ENCODE assay signal across 1 cellular context in the genomic region with DNA sequence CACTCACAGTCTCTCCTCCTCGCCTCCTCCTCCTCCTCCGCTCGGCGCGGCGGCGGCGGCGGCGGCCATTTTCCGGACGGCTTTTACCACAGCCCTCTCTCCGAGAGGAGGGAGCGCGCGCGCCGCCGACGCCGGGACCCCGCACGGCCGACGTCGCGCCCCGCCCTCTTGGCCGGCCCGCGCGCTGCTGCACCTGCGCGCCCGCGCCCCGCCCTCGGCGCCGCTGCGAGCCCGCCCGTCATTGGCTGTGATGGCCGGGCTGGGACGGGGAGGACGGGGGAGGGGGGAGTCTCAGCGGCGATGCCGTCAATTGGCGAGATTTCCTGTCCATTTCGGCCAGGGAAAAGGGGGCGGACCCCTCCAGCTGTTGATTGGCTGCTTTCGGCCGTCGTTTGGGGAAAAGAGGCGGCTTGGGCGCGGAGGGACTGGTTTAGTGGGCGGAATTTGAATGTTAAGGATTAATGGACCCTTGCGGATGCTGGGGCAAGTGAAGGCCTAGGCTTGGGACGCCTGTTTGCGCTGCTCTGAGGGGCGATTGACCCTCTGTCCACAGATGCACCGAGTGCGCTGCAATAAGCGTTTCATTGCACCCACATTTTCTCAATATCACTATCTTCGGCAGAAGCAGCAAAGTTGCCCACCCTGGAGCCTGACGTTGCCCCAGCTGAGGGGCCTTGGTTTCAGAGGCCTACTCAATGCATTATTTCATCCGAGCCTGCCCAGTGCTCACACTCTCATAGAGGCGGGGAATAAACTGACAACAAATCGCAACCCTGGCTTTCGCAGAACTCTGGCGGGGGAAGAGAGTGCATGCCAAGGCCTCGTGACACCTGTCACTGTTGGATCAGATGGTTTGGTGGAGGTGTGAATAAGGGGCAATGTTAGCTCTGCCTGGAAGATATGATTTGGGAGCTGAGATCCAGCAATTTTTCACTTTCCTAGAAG.
A peak's percentile ranks its signal among the peaks of the same experiment; 100 is the strongest.
TF ChIP-seq lines count a peak whose summit lies in the region.

A gene (minus strand): TSS at position 121 of the 945 bp plus-strand sequence.

TF ChIP-seq in GM23338, 12 proteins besides CTCF, POLR2A, EP300 and RAD21 (continued from another document):
- TF ChIP-seq, protein P1, sequence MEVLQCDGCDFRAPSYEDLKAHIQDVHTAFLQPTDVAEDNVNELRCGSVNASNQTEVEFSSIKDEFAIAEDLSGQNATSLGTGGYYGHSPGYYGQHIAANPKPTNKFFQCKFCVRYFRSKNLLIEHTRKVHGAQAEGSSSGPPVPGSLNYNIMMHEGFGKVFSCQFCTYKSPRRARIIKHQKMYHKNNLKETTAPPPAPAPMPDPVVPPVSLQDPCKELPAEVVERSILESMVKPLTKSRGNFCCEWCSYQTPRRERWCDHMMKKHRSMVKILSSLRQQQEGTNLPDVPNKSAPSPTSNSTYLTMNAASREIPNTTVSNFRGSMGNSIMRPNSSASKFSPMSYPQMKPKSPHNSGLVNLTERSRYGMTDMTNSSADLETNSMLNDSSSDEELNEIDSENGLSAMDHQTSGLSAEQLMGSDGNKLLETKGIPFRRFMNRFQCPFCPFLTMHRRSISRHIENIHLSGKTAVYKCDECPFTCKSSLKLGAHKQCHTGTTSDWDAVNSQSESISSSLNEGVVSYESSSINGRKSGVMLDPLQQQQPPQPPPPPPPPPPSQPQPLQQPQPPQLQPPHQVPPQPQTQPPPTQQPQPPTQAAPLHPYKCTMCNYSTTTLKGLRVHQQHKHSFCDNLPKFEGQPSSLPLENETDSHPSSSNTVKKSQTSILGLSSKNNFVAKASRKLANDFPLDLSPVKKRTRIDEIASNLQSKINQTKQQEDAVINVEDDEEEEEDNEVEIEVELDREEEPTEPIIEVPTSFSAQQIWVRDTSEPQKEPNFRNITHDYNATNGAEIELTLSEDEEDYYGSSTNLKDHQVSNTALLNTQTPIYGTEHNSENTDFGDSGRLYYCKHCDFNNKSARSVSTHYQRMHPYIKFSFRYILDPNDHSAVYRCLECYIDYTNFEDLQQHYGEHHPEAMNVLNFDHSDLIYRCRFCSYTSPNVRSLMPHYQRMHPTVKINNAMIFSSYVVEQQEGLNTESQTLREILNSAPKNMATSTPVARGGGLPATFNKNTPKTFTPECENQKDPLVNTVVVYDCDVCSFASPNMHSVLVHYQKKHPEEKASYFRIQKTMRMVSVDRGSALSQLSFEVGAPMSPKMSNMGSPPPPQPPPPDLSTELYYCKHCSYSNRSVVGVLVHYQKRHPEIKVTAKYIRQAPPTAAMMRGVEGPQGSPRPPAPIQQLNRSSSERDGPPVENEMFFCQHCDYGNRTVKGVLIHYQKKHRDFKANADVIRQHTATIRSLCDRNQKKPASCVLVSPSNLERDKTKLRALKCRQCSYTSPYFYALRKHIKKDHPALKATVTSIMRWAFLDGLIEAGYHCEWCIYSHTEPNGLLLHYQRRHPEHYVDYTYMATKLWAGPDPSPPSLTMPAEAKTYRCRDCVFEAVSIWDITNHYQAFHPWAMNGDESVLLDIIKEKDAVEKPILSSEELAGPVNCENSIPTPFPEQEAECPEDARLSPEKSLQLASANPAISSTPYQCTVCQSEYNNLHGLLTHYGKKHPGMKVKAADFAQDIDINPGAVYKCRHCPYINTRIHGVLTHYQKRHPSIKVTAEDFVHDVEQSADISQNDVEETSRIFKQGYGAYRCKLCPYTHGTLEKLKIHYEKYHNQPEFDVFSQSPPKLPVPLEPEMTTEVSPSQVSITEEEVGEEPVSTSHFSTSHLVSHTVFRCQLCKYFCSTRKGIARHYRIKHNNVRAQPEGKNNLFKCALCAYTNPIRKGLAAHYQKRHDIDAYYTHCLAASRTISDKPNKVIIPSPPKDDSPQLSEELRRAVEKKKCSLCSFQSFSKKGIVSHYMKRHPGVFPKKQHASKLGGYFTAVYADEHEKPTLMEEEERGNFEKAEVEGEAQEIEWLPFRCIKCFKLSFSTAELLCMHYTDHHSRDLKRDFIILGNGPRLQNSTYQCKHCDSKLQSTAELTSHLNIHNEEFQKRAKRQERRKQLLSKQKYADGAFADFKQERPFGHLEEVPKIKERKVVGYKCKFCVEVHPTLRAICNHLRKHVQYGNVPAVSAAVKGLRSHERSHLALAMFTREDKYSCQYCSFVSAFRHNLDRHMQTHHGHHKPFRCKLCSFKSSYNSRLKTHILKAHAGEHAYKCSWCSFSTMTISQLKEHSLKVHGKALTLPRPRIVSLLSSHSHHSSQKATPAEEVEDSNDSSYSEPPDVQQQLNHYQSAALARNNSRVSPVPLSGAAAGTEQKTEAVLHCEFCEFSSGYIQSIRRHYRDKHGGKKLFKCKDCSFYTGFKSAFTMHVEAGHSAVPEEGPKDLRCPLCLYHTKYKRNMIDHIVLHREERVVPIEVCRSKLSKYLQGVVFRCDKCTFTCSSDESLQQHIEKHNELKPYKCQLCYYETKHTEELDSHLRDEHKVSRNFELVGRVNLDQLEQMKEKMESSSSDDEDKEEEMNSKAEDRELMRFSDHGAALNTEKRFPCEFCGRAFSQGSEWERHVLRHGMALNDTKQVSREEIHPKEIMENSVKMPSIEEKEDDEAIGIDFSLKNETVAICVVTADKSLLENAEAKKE (CRISPR knock-in tag; IDR thresholded peaks at IDR 0.05) = no peak
- TF ChIP-seq POLR2AphosphoS5 (IDR thresholded peaks at IDR 0.05; ENCODE audit: low read depth) = 0 out of 2 replicates have a peak, but pooled peaks have one; percentile 46
